Comparison of ENCODE assay signal across 9 cellular contexts in genomic region chr6:129370268-129370916, GRCh38.
DNase-seq lines count a peak whose midpoint lies in the region; ATAC-seq and TF ChIP-seq lines count a peak whose summit lies in the region.
"Had no signal": no experiment of that assay in that cellular context is flagged by ENCODE, and none has a peak within 500 bp of the region (broad histone marks: within the 10 kb centered on the region; RNA-seq: fewer than 3 reads in every experiment).

No MANE protein-coding gene starts in this region.

- ATAC-seq in HG03196 (IDR thresholded peaks at IDR 0.05; ENCODE audit: unreplicated experiment) = peak; percentile 67

- DNase-seq in DMS79 treated with DMSO at 0.1 percent for 48 hours (lab: John Stamatoyannopoulos, UW) = peak; percentile 1
- no peak for DNase-seq in DMS79 (lab: John Stamatoyannopoulos, UW)
- DNase-seq in RKO (ENCODE audit: low spot score) = peak; percentile 34
- DNase-seq in adipocyte (ENCODE audit: low read depth) = peak; percentile 85
- peak; percentile 8 for DNase-seq in hepatic stellate cell (ENCODE audit: low spot score)
- DNase-seq in spleen = no peak
- no peak for DNase-seq in HPDE6-E6E7 (ENCODE audit: extremely low spot score)

- intact Hi-C loops in spleen (cut with DNase I; ENCODE audit: low total_unique reads) = loop anchor here (5.0 kb wide), 1 partner anchor 643 kb away; no protein-coding TSS in a partner anchor

- no peaks in the 10 kb centered on the region for H3K9me3 ChIP-seq in adipocyte (ENCODE audit: control insufficient read depth, low read length)
- H3K9me3 ChIP-seq in spleen = no peaks in the 10 kb centered on the region
- H3K9me3 ChIP-seq: BLaER1 had no signal

- H3K27ac ChIP-seq in spleen = no peak overlapping the region
- H3K27ac ChIP-seq: BLaER1 had no signal

- WGBS in spleen, 5 donors = 13 to 16% (median 14%) methylated on average over 9 of the region's 9 CpGs

- no peak for TF ChIP-seq POLR2A in spleen (IDR thresholded peaks at IDR 0.05)

- H3K27me3 ChIP-seq in adipocyte (replicated peaks; ENCODE audit: control insufficient read depth, insufficient read depth, low read length) (no peaks in the 10 kb centered on the region), spleen (replicated peaks in 1 of 7) (no peaks in the 10 kb centered on the region)
- H3K27me3 ChIP-seq: BLaER1 had no signal

- H3K4me1 ChIP-seq in adipocyte (ENCODE audit: control insufficient read depth, insufficient read depth, low read length) (peaks cover 12% of the 10 kb centered on the region), spleen (peaks cover 0 to 11% (median 3%) of the 10 kb centered on the region in 6 donors)
- H3K4me1 ChIP-seq: BLaER1 had no signal

- H3K9ac ChIP-seq in adipocyte (ENCODE audit: low read length) = peak overlapping the region; percentile 51
- H3K9ac ChIP-seq: BLaER1 had no signal

- peak in 10 of 11 experiments; percentile 29 to 73 (median 62) for TF ChIP-seq CTCF in spleen (IDR thresholded peaks at IDR 0.05 in 8 of 11, conservative IDR thresholded peaks at IDR 0.05 in 3 of 11)

- H3K36me3 ChIP-seq in adipocyte (ENCODE audit: control insufficient read depth, insufficient read depth, low read length, severe bottlenecking) (peaks cover 59% of the 10 kb centered on the region), spleen (no peaks in the 10 kb centered on the region)
- H3K36me3 ChIP-seq: BLaER1 had no signal

- H3K4me3 ChIP-seq in adipocyte (ENCODE audit: low read length) = peak overlapping the region; percentile 44
- H3K4me3 ChIP-seq in spleen = peak overlapping the region in 1 of 8 donors; percentile 24
- H3K4me3 ChIP-seq: BLaER1 had no signal

Comparison
In these comparisons a context has a peak if more than half of its experiments do, and no peak if none do; other contexts are left out.
1. DNase-seq: peak in DMS79 treated with DMSO at 0.1 percent for 48 hours (single experiment), RKO (single experiment), adipocyte (single experiment) and hepatic stellate cell (single experiment); none in DMS79 (single experiment), spleen (single experiment) and HPDE6-E6E7 (single experiment).